Comparison of ENCODE assay signal across 28 cellular contexts in the genomic region with DNA sequence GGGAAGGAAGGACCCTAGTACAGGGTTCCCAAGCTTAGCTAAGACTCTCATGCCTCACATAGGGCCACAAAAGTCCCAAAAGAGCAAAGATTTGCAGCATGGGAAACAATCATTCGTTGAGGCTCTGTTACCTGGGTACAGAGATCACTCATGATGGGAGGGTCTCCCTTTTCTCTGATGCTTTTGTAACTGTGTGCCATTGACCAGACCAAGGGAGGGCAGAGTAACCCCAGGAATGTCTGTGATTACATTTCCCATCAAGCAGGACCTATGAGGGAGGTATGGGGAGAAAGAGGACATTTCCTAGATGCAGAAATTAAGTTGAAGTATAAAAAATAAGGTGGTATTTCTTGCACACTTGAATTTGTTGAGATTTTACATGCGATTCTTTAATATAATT. TPM values are rescaled to one million over a fixed set of nuclear protein-coding genes. Genes with fewer than 3 reads are reported as not detected.
"Had no signal": no experiment of that assay in that cellular context is flagged by ENCODE, and none has a peak within 500 bp of the region (broad histone marks: within the 10 kb centered on the region; RNA-seq: fewer than 3 reads in every experiment).

No MANE protein-coding gene starts in this region.

- H2AFZ ChIP-seq: parathyroid adenoma had no signal

- H3K27me3 Mint-ChIP-seq: stimulated activated naive B cell treated with anti-CD40 and anti-IgM and Interleukin-4, amounts not matched to agents 10 μg/mL and 1 μg/mL and 100 μg/mL, for 72 hours had no signal

- H3K27me3 ChIP-seq: neutrophil, right atrium auricular region, stomach, testis, thyroid gland, transverse colon, upper lobe of left lung had no signal

- H3K27ac ChIP-seq: lower lobe of right lung, neutrophil, parathyroid adenoma, right atrium auricular region, skin epidermis, stomach, testis, thyroid gland, transverse colon, upper lobe of left lung had no signal

- H3K4me3 ChIP-seq: lower lobe of right lung, right atrium auricular region, skin epidermis, stomach, testis, thyroid gland, transverse colon, upper lobe of left lung had no signal

- H3K79me2 ChIP-seq: parathyroid adenoma had no signal

- DNase-seq: hippocampal formation; kidney glomerular epithelial cell; left cardiac atrium; lower lobe of right lung; mammary epithelial cell; mesenchymal stem cell; naive thymus-derived CD8-positive, alpha-beta T cell; occipital lobe; stimulated activated CD4-positive, alpha-beta T cell treated with anti-CD3 and anti-CD28 coated beads, Interleukin-12 subunit alpha, Interleukin-12 subunit beta, amount 100 ng/mL, for 4 hours; stimulated activated CD4-positive, alpha-beta T cell treated with anti-CD3 and anti-CD28 coated beads, Interleukin-15, amount 100 ng/mL, for 24 hours; stimulated activated CD4-positive, alpha-beta T cell treated with anti-CD3 and anti-CD28 coated beads, Interleukin-2, amount 100 ng/mL, for 24 hours; stimulated activated CD4-positive, alpha-beta T cell treated with anti-CD3 and anti-CD28 coated beads, Interleukin-4, amount 100 ng/mL, for 1 hour; stimulated activated naive B cell treated with anti-CD40 and anti-IgM and Interleukin-4, amounts not matched to agents 10 μg/mL and 1 μg/mL and 100 μg/mL, for 72 hours; stimulated activated naive CD8-positive, alpha-beta T cell treated with anti-CD3 and anti-CD28 coated beads, Interleukin-15, Interleukin-2, amounts not matched to agents 100 U/mL and 50 U/mL, for 24 hours; stomach; testis; thyroid gland; transverse colon; upper lobe of left lung had no signal

- H3K9me3 ChIP-seq: lower lobe of right lung, neutrophil, right atrium auricular region, stomach, testis, thyroid gland, transverse colon, upper lobe of left lung had no signal

- H3K36me3 ChIP-seq: lower lobe of right lung, neutrophil, right atrium auricular region, stomach, thyroid gland, transverse colon, upper lobe of left lung had no signal

- H3K4me1 ChIP-seq: lower lobe of right lung, parathyroid adenoma, right atrium auricular region, stomach, testis, thyroid gland, transverse colon, upper lobe of left lung had no signal

- H3K27ac Mint-ChIP-seq: nephron; stimulated activated naive B cell treated with anti-CD40 and anti-IgM and Interleukin-4, amounts not matched to agents 10 μg/mL and 1 μg/mL and 100 μg/mL, for 72 hours had no signal

- H3K4me3 Mint-ChIP-seq: naive thymus-derived CD8-positive, alpha-beta T cell; nephron; neural crest cell; stimulated activated naive B cell treated with anti-CD40 and anti-IgM and Interleukin-4, amounts not matched to agents 10 μg/mL and 1 μg/mL and 100 μg/mL, for 72 hours had no signal

- H3K36me3 Mint-ChIP-seq: naive thymus-derived CD8-positive, alpha-beta T cell; stimulated activated naive B cell treated with anti-CD40 and anti-IgM and Interleukin-4, amounts not matched to agents 10 μg/mL and 1 μg/mL and 100 μg/mL, for 72 hours had no signal

- ATAC-seq: left cardiac atrium; left lobe of liver; lower lobe of right lung; naive thymus-derived CD8-positive, alpha-beta T cell; sciatic nerve; stimulated activated naive B cell treated with anti-CD40 and anti-IgM and Interleukin-4, amounts not matched to agents 10 μg/mL and 1 μg/mL and 100 μg/mL, for 72 hours; stimulated activated naive CD8-positive, alpha-beta T cell treated with anti-CD3 and anti-CD28 coated beads, Interleukin-15, Interleukin-2, amounts not matched to agents 100 U/mL and 50 U/mL, for 24 hours had no signal

- H3K9me3 Mint-ChIP-seq: naive thymus-derived CD8-positive, alpha-beta T cell; nephron; neural crest cell; stimulated activated naive B cell treated with anti-CD40 and anti-IgM and Interleukin-4, amounts not matched to agents 10 μg/mL and 1 μg/mL and 100 μg/mL, for 72 hours had no signal

- FAIRE-seq: keratinocyte had no signal

- H3K4me1 Mint-ChIP-seq: neural crest cell; stimulated activated naive B cell treated with anti-CD40 and anti-IgM and Interleukin-4, amounts not matched to agents 10 μg/mL and 1 μg/mL and 100 μg/mL, for 72 hours had no signal

- H3K9ac ChIP-seq: parathyroid adenoma had no signal

RNA-seq across cellular contexts. Expression of gene DLGAP5, which starts 16.4 kb away (rescaled TPM):
- total RNA-seq: naive thymus-derived CD8-positive, alpha-beta T cell had no signal
- polyA plus RNA-seq: naive thymus-derived CD8-positive, alpha-beta T cell had no signal
